ENCODE assay signal across 16 cellular contexts in the genomic region with DNA sequence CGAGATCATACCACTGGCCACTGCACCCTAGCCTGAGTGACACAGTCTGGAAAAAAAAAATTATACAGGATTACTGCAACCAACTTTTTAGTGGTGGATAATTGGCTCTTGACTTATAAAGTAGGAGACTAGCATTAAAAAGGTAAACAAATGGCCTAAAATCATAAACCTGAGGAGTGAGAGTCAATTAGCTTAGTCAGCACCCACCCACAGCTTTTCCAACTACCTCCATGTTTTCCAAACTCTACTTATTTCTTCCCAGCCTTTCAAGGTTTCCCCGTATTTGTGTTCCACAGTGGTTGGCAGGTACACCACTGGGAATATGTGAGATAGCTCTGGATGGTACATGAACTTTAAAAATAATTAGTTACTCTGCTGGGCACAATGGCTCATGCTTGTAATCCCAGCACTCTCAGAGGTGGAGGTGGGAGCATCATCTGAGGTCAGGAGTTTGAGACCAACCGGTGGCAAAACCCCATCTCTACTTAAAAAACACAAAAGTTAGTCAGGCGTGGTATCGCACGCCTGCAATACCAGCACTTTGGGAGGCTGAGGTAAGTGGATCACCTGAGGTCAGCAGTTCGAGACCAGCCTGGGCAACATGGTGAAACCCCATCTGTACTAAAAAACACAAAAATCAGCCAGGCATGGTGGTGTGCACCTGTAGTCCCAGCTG. TPM values are rescaled to one million over a fixed set of nuclear protein-coding genes. Genes with fewer than 3 reads are reported as not detected.
DNase-seq lines count a peak whose midpoint lies in the region; ATAC-seq and TF ChIP-seq lines count a peak whose summit lies in the region.
"Had no signal": no experiment of that assay in that cellular context is flagged by ENCODE, and none has a peak within 500 bp of the region (broad histone marks: within the 10 kb centered on the region; RNA-seq: fewer than 3 reads in every experiment).

No MANE protein-coding gene starts in this region.

- CTCF ChIA-PET in IMR-90 (lab: Yijun Ruan, JAX) = no interaction called here
- CTCF ChIA-PET in RWPE1 (lab: Yijun Ruan, JAX) = interaction anchor here (0.5 to 1.2 kb wide), 3 partner anchors 20 to 70 kb away, joined by 3 read pairs; no protein-coding TSS in a partner anchor

- no peaks in the 10 kb centered on the region for H3K79me2 ChIP-seq in GM23338 (replicated peaks; ENCODE audit: insufficient read depth)

- H4K5ac ChIP-seq in IMR-90 (ENCODE audit: low read depth, low read length) = no peak overlapping the region

- H3K27me3 ChIP-seq in GM23338 (ENCODE audit: insufficient read depth) = peaks cover 25% of the 10 kb centered on the region
- H3K27me3 ChIP-seq in IMR-90 (ENCODE audit: control insufficient read depth, insufficient read depth, low read length) = peaks cover 55% of the 10 kb centered on the region

- no peaks in the 10 kb centered on the region for H3K36me3 ChIP-seq in GM23338 (ENCODE audit: insufficient read depth)
- no peaks in the 10 kb centered on the region for H3K36me3 ChIP-seq in IMR-90 (ENCODE audit: control insufficient read depth, insufficient read depth, low read length)
- H3K36me3 ChIP-seq: HAP-1 had no signal

- H3K9me3 ChIP-seq in IMR-90 (ENCODE audit: control insufficient read depth, insufficient read depth, low read length) = no peaks in the 10 kb centered on the region
- H3K9me3 ChIP-seq: Caco-2, HAP-1 had no signal

- no peak overlapping the region for H3K9ac ChIP-seq in IMR-90 (ENCODE audit: low read depth, low read length)

- H3K36me3 Mint-ChIP-seq in GM23338 (ENCODE audit: low read depth) = no peaks in the 10 kb centered on the region
- no peaks in the 10 kb centered on the region for H3K36me3 Mint-ChIP-seq in natural killer cell

- H2AFZ ChIP-seq in GM23338 = 0 out of 2 replicates have a peak overlapping the region, but pooled peaks have one; percentile 14
- no peak overlapping the region for H2AFZ ChIP-seq in IMR-90 (replicated peaks; ENCODE audit: low read length, poor library complexity)

- H2BK20ac ChIP-seq in IMR-90 (ENCODE audit: low read depth, low read length) = no peak overlapping the region

- H3F3A ChIP-seq in GM23338 (replicated peaks; ENCODE audit: low read depth) = no peaks in the 10 kb centered on the region

- H3K9me3 Mint-ChIP-seq in GM23338 = peaks cover 9% of the 10 kb centered on the region; the same call in 1 of the 3 replicates
- no peaks in the 10 kb centered on the region for H3K9me3 Mint-ChIP-seq in natural killer cell
- H3K9me3 Mint-ChIP-seq: CD4-positive, alpha-beta T cell; HFFc6 had no signal

- no peak overlapping the region for H2BK15ac ChIP-seq in IMR-90 (ENCODE audit: low read depth, low read length)

- no peak overlapping the region for H3K56ac ChIP-seq in IMR-90 (ENCODE audit: extremely low read depth, insufficient read depth, low read length)

- POLR2A ChIA-PET in IMR-90 (lab: Charles Lee; ENCODE audit: unreplicated experiment) (no interaction called here), RWPE1 (lab: Yijun Ruan, JAX; ENCODE audit: low non-redundant PET) (no interaction called here)

- H3K79me1 ChIP-seq in IMR-90 (ENCODE audit: low read depth in 1 of 2, low read length in 2 of 2) = no peaks in the 10 kb centered on the region

- no peak overlapping the region for H2AK5ac ChIP-seq in IMR-90 (ENCODE audit: low read depth, low read length)

- dilution Hi-C loops in IMR-90 (cut with HindIII; ENCODE audit: low sequenced_read_pairs, unreplicated experiment) = no loop called here

- intact Hi-C loops in IMR-90 (cut with micrococcal nuclease) = no loop called here
- intact Hi-C loops in natural killer cell (cut with micrococcal nuclease) = no loop called here

- H4K20me1 ChIP-seq in GM23338 (replicated peaks; ENCODE audit: insufficient read depth) (no peaks in the 10 kb centered on the region), IMR-90 (ENCODE audit: insufficient read depth, low read length) (no peaks in the 10 kb centered on the region)

- H3K9me2 ChIP-seq in GM23338 (ENCODE audit: insufficient read depth) = no peaks in the 10 kb centered on the region

- no peak for TF ChIP-seq RAD21 in IMR-90 (IDR thresholded peaks at IDR 0.05; ENCODE audit: low read length)

- H3K27ac ChIP-seq in GM23338 (ENCODE audit: low read depth) = no peak overlapping the region
- H3K27ac ChIP-seq in IMR-90 (ENCODE audit: insufficient read depth, low read length) = no peak overlapping the region
- H3K27ac ChIP-seq in RWPE1 = peak overlapping the region; percentile 69
- H3K27ac ChIP-seq: C4-2B had no signal

- H3K23ac ChIP-seq in IMR-90 (ENCODE audit: low read depth, low read length) = no peak overlapping the region

- no peak overlapping the region for H3K4me3 ChIP-seq in GM23338
- no peak overlapping the region for H3K4me3 ChIP-seq in IMR-90 (ENCODE audit: insufficient read depth, low read depth, low read length)
- H3K4me3 ChIP-seq: HAP-1 had no signal

- H3K4me2 ChIP-seq in GM23338 (no peak overlapping the region), IMR-90 (ENCODE audit: low read depth, low read length) (no peak overlapping the region)

- H3K27me3 Mint-ChIP-seq in GM23338 (ENCODE audit: insufficient read depth, low read depth, poor library complexity) (peaks cover 29% of the 10 kb centered on the region), natural killer cell (ENCODE audit: low read depth in 2 of 2) (peaks cover 45 to 65% of the 10 kb centered on the region in 2 donors)

- no peak overlapping the region for H2AK9ac ChIP-seq in IMR-90 (replicated peaks; ENCODE audit: low read depth, low read length, poor library complexity)

- TF ChIP-seq POLR2A in IMR-90 (IDR thresholded peaks at IDR 0.05; ENCODE audit: low read depth, low read length) = no peak

- no peak overlapping the region for H3K14ac ChIP-seq in IMR-90 (replicated peaks; ENCODE audit: low read depth, low read length)

- H3K4me3 Mint-ChIP-seq in GM23338 (no peak overlapping the region), natural killer cell (no peak overlapping the region)
- H3K4me3 Mint-ChIP-seq: CD4-positive, alpha-beta T cell; HFFc6 had no signal

- H3K27ac Mint-ChIP-seq in GM23338 = no peak overlapping the region
- no peak overlapping the region for H3K27ac Mint-ChIP-seq in natural killer cell
- H3K27ac Mint-ChIP-seq: CD4-positive, alpha-beta T cell; HFFc6 had no signal

- WGBS in IMR-90 (ENCODE audit: extremely low coverage in 2 of 2, insufficient read length in 1 of 2), 2 experiments = no CpG with 5 or more reads among the region's 7 CpGs

- H3K4me1 Mint-ChIP-seq in GM23338 (peaks cover 3% of the 10 kb centered on the region; the same call in 1 of the 3 replicates), natural killer cell (no peaks in the 10 kb centered on the region)

- DNase-seq in GM23338 (ENCODE audit: low spot score) (no peak), IMR-90 (no peak), RWPE1 (ENCODE audit: low spot score) (no peak), UCSD-AML1 (lab: John Stamatoyannopoulos, UW; ENCODE audit: unreplicated experiment) (no peak), natural killer cell (no peak), activated gamma-delta T cell (lab: John Stamatoyannopoulos, UW) (no peak)
- DNase-seq: AML-193; Caco-2; CD4-positive, alpha-beta T cell; DMS79; GDM1; HFFc6; Karpas-422 had no signal

- H2BK120ac ChIP-seq in IMR-90 (ENCODE audit: low read depth, low read length) = no peak overlapping the region

- no peak overlapping the region for H3K4ac ChIP-seq in IMR-90 (ENCODE audit: low read depth, low read length)

- no peak overlapping the region for H4K8ac ChIP-seq in IMR-90 (ENCODE audit: low read depth in 2 of 2, low read length in 2 of 2)

- no peak overlapping the region for H2BK5ac ChIP-seq in IMR-90 (ENCODE audit: low read depth, low read length, poor library complexity, severe bottlenecking)

- in situ Hi-C loops in IMR-90 (cut with MboI; ENCODE audit: low sequenced_read_pairs) = no loop called here

- no peak overlapping the region for H4K91ac ChIP-seq in IMR-90 (ENCODE audit: insufficient read depth, low read depth, low read length)

- H3K4me1 ChIP-seq in GM23338 (ENCODE audit: insufficient read depth) (no peaks in the 10 kb centered on the region), IMR-90 (ENCODE audit: control insufficient read depth, insufficient read depth, low read length) (no peaks in the 10 kb centered on the region)
- H3K4me1 ChIP-seq: HAP-1 had no signal

- no TSS peak for BruUV-seq in IMR-90 (replicated peaks; lab: Mats Ljungman, UMichigan)

- H3K9me1 ChIP-seq in IMR-90 (ENCODE audit: insufficient read depth, low read length) = no peaks in the 10 kb centered on the region

- no peak overlapping the region for H3K18ac ChIP-seq in IMR-90 (ENCODE audit: low read depth, low read length)

- TF ChIP-seq CTCF in GM23338 (conservative IDR thresholded peaks at IDR 0.05; ENCODE audit: low read depth in 2 of 2) = no peak
- no peak for TF ChIP-seq CTCF in IMR-90 (conservative IDR thresholded peaks at IDR 0.05; ENCODE audit: low read depth, low read length)
- TF ChIP-seq CTCF in RWPE1 (conservative IDR thresholded peaks at IDR 0.05; ENCODE audit: low read depth) = no peak
- no peak for TF ChIP-seq CTCF in natural killer cell (IDR thresholded peaks at IDR 0.05)

- ATAC-seq in GM23338 (no peak), IMR-90 (ENCODE audit: low read depth) (no peak), natural killer cell (no peak), HG03095 (IDR thresholded peaks at IDR 0.05; ENCODE audit: unreplicated experiment) (no peak)

TF ChIP-seq in GM23338, 12 proteins besides CTCF, POLR2A, EP300 and RAD21 (continues in another document):
- TF ChIP-seq ZNF114 (CRISPR knock-in tag; IDR thresholded peaks at IDR 0.05) = no peak
- no peak for TF ChIP-seq CREB1 (CRISPR knock-in tag; IDR thresholded peaks at IDR 0.05; ENCODE audit: low read depth)
- TF ChIP-seq POLR2AphosphoS5 (IDR thresholded peaks at IDR 0.05; ENCODE audit: low read depth) = no peak

TF ChIP-seq in IMR-90, 13 proteins besides CTCF, POLR2A, EP300 and RAD21 (continues in another document):
- TF ChIP-seq MAFK (IDR thresholded peaks at IDR 0.05; ENCODE audit: low read depth, low read length) = 0 out of 2 replicates have a peak, but pooled peaks have one; percentile 7

RNA-seq across cellular contexts. Expression of a gene that starts 6.7 kb away (rescaled TPM):
- 0.12 TPM in 1 of 2 replicates, not detected in the other for total RNA-seq in GM23338 (2014; rRNA removed; shearing (Covaris generic))
- polyA plus RNA-seq in GM23338 (2016; fragmentation: Nextera tagmentation; extraction: Ambion mirVana) (0.10 TPM in 1 of 2 replicates, not detected in the other), IMR-90 (2012; rRNA removed) (not detected in 2 replicates)
- total RNA-seq in IMR-90 (2012; rRNA removed) (not detected in 2 replicates), natural killer cell (under 1 TPM in 1 of 3 donors, not detected in 2; 0.12 TPM)
- not detected in 2 replicates for polyA plus RNA-seq in IMR-90 (2012; cell fraction: cytosol; rRNA removed)
- not detected in 2 replicates for polyA plus RNA-seq in IMR-90 (2012; cell fraction: nucleus; rRNA removed; ENCODE audit: low replicate concordance)

RNA-seq across cellular contexts. Expression of a gene that starts 40.8 kb away (rescaled TPM):
- 105 and 196 TPM in 2 replicates for total RNA-seq in GM23338 (2014; rRNA removed; shearing (Covaris generic))
- 477 and 584 TPM in 2 replicates for polyA plus RNA-seq in GM23338 (2016; fragmentation: Nextera tagmentation; extraction: Ambion mirVana)
- total RNA-seq in IMR-90 (2012; rRNA removed) = 14.9 and 83.9 TPM in 2 replicates
- polyA plus RNA-seq in IMR-90 (2012; rRNA removed) = 62.7 and 93.2 TPM in 2 replicates
- 4.3 and 6.6 TPM in 2 replicates for polyA plus RNA-seq in IMR-90 (2012; cell fraction: cytosol; rRNA removed)
- polyA plus RNA-seq in IMR-90 (2012; cell fraction: nucleus; rRNA removed; ENCODE audit: low replicate concordance) = 0.66 and 6.4 TPM in 2 replicates
- total RNA-seq in natural killer cell = 10 to 100 TPM; 16.5 to 22.2 (median 17.1) TPM
